Comparison of ENCODE assay signal across 1 cellular context in genomic region chr19:1475751-1476437, GRCh38.
TF ChIP-seq lines count a peak whose summit lies in the region.

No MANE protein-coding gene starts in this region.

TF ChIP-seq in K562, 482 proteins besides CTCF, POLR2A, EP300 and RAD21:
- no peak for TF ChIP-seq SNAPC5 (CRISPR knock-in tag; IDR thresholded peaks at IDR 0.05)
- TF ChIP-seq POLR2G (IDR thresholded peaks at IDR 0.05; ENCODE audit: low read depth, low read length), result peak; percentile 71
- no peak for TF ChIP-seq ZNF699 (CRISPR knock-in tag; IDR thresholded peaks at IDR 0.05; ENCODE audit: insufficient replicate concordance)
- no peak for TF ChIP-seq SREBF2 (CRISPR knock-in tag; IDR thresholded peaks at IDR 0.05)
- TF ChIP-seq XRCC3 (IDR thresholded peaks at IDR 0.05), result no peak
- no peak for TF ChIP-seq ZZZ3 (IDR thresholded peaks at IDR 0.05)
- peak; percentile 51 for TF ChIP-seq RBFOX2 (IDR thresholded peaks at IDR 0.05; ENCODE audit: low read depth, low read length)
